22 cellular contexts compared by ENCODE assay signal in the genomic region with DNA sequence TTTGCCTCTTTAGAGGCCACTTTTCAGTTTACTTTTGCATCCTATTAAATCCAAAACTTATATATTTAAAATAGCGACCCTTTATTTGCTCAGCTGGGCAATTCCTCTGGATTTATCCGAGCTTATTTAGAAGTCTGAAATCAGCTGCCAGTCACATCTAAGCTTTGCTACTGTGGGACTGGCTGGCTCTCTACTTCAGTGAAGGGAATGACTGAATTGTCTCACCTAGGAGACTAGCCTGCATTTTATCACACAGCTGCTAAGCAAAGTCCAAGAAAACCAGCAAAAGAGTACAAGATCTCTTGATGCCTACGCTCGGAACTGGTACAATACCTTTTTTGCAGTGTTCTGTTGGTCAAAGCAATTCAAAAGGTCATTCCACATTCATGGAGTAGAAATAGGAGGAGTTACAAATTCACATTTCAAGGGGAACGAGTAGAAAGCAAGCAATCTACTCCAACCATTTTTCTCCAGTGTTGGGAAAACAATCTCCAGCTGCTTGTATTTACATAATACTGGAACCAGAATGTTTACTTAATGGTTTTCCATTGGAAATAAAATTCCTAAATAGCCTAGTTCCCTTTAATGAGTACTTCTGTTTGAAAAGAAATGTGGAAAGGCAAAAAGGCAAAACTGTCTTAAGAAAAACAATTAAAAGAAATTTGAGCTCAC.
DNase-seq lines count a peak whose midpoint lies in the region; ATAC-seq and FAIRE-seq lines count a peak whose summit lies in the region.
"Had no signal": no experiment of that assay in that cellular context is flagged by ENCODE, and none has a peak within 500 bp of the region (broad histone marks: within the 10 kb centered on the region; RNA-seq: fewer than 3 reads in every experiment).

No MANE protein-coding gene starts in this region.

- no peaks in the 10 kb centered on the region; the same call in 1 of the 2 replicates for H3K27me3 ChIP-seq in HUES6 (ENCODE audit: control insufficient read depth, insufficient read depth, low read length)
- H3K27me3 ChIP-seq: BE2C, SJSA1 had no signal

- H3K27ac ChIP-seq in HUES6 (ENCODE audit: low read depth, low read length): peak overlapping the region; percentile 51
- H3K27ac ChIP-seq: A549, SJSA1 had no signal

- no peak overlapping the region for H3K9ac ChIP-seq in HUES6 (ENCODE audit: low read length)

- ATAC-seq in GM21717 (IDR thresholded peaks at IDR 0.05; ENCODE audit: unreplicated experiment) (no peak), esophagus mucosa (no peak)
- ATAC-seq: A549, Panc1 had no signal

- H3K36me3 ChIP-seq in HUES6 (ENCODE audit: control insufficient read depth, insufficient read depth, low read length): no peaks in the 10 kb centered on the region
- H3K36me3 ChIP-seq: BE2C, SJSA1 had no signal

- peaks cover 18% of the 10 kb centered on the region; the same call in 1 of the 2 replicates for H3K9me3 ChIP-seq in HUES6 (ENCODE audit: control insufficient read depth, insufficient read depth, low read depth, low read length)
- H3K9me3 ChIP-seq: A549, BE2C, SJSA1 had no signal

- no peak for FAIRE-seq in HTR-8/SVneo (lab: Jason Lieb, UNC)
- FAIRE-seq: D721Med had no signal

- DNase-seq in ELF-1 (ENCODE audit: low read depth, low spot score): peak; percentile 24
- DNase-seq in NCI-H748 treated with DMSO at 0.1 percent for 48 hours (lab: John Stamatoyannopoulos, UW): peak; percentile 1
- peak; percentile 14 for DNase-seq in iPS-NIHi7 (ENCODE audit: extremely low spot score)
- DNase-seq in hippocampal formation (lab: John Stamatoyannopoulos, UW): no peak
- no peak for DNase-seq in HTR-8/SVneo (ENCODE audit: insufficient read length, low spot score)
- DNase-seq: BE2C, DMS79, HCEC 1CT, KG1, NCI-H1092 treated with DMSO at 0.1 percent for 48 hours, NCI-H146, NCI-H2029, NCI-H2171 treated with DMSO at 0.1 percent for 48 hours, NCI-H526, T-helper 1 cell had no signal

- peaks cover 9% of the 10 kb centered on the region for H3K4me1 ChIP-seq in HUES6 (ENCODE audit: control insufficient read depth, insufficient read depth, low read length)
- H3K4me1 ChIP-seq: A549, BE2C, SJSA1 had no signal

- H3K4me3 ChIP-seq in HUES6 (ENCODE audit: low read depth, low read length): no peak overlapping the region
- H3K4me3 ChIP-seq: A549, SJSA1 had no signal

Comparison
In these comparisons a context has a peak if more than half of its experiments do, and no peak if none do; other contexts are left out.
1. DNase-seq: peak in ELF-1 (single experiment), NCI-H748 treated with DMSO at 0.1 percent for 48 hours (single experiment) and iPS-NIHi7 (single experiment); none in hippocampal formation (0 of 2) and HTR-8/SVneo (single experiment).